Comparison of ENCODE assay signal across 17 cellular contexts in genomic region chr10:19947203-19947602, GRCh38.
DNase-seq lines count a peak whose midpoint lies in the region; ATAC-seq and TF ChIP-seq lines count a peak whose summit lies in the region.
"Had no signal": no experiment of that assay in that cellular context is flagged by ENCODE, and none has a peak within 500 bp of the region (broad histone marks: within the 10 kb centered on the region; RNA-seq: fewer than 3 reads in every experiment).

No MANE protein-coding gene starts in this region.

- POLR2A ChIA-PET in GM10248 (lab: Yijun Ruan, JAX): no interaction called here

- H3K36me3 ChIP-seq in gastroesophageal sphincter (no peaks in the 10 kb centered on the region), subcutaneous abdominal adipose tissue (ENCODE audit: control insufficient read depth in 5 of 5, insufficient read depth in 5 of 5, low read length in 5 of 5) (no peaks in the 10 kb centered on the region), GM23248 (ENCODE audit: low read depth) (no peaks in the 10 kb centered on the region)
- H3K36me3 ChIP-seq: cardiac muscle cell, left lung, thyroid gland had no signal

- no peak overlapping the region for H2AFZ ChIP-seq in GM23248

- 33 to 41% methylated on average over 2 to 3 of the region's 3 CpGs for WGBS in gastroesophageal sphincter (ENCODE audit: low coverage in 1 of 2), 2 donors
- 11 to 18% methylated on average over 3 of the region's 3 CpGs for WGBS in GM23248 (ENCODE audit: low coverage in 1 of 2, low lambda C conversion rate in 2 of 2, missing lambda C conversion rate in 2 of 2), 2 experiments

- no peaks in the 10 kb centered on the region for H3K79me2 ChIP-seq in GM23248 (ENCODE audit: insufficient read depth)

- no peaks in the 10 kb centered on the region for H3K9me2 ChIP-seq in GM23248 (ENCODE audit: insufficient read depth)

- H3K9ac ChIP-seq in subcutaneous abdominal adipose tissue (ENCODE audit: low read length in 5 of 5) (no peak overlapping the region), GM23248 (no peak overlapping the region)

- peak; percentile 3 for ATAC-seq in GM18870 (IDR thresholded peaks at IDR 0.05; ENCODE audit: unreplicated experiment)
- peak; percentile 30 for ATAC-seq in HG02678 (IDR thresholded peaks at IDR 0.05; ENCODE audit: unreplicated experiment)
- peak; percentile 40 for ATAC-seq in gastroesophageal sphincter
- ATAC-seq: left lung; stimulated activated memory B cell treated with anti-CD40 and anti-IgM and Interleukin-4, amounts not matched to agents 10 μg/mL and 1 μg/mL and 100 μg/mL, for 72 hours; T-cell had no signal

- no peak for DNase-seq in globus pallidus (ENCODE audit: low spot score)
- DNase-seq in GM10248 (ENCODE audit: extremely low spot score): no peak
- DNase-seq in GM23248: no peak
- DNase-seq: activated CD4-positive, alpha-beta T cell treated with anti-CD3 and anti-CD28 coated beads, Interleukin-2, amount 10 ng/mL, durations not matched to agents 24 days and 14 days; activated CD8-positive, alpha-beta memory T cell treated with anti-CD3 and anti-CD28 coated beads, Interleukin-2, amount 50 U/mL, for 4 hours; activated effector memory CD4-positive, alpha-beta T cell treated with anti-CD3 and anti-CD28 coated beads, Interleukin-2, amount 50 U/mL, for 16 hours; Caco-2; left lung; NCI-H1048; T-cell; thyroid gland had no signal

- H3K4me3 ChIP-seq in gastroesophageal sphincter (no peak overlapping the region), subcutaneous abdominal adipose tissue (ENCODE audit: low read depth in 1 of 5, low read length in 5 of 5) (no peak overlapping the region), GM23248 (no peak overlapping the region)
- H3K4me3 ChIP-seq: cardiac muscle cell, left lung, thyroid gland had no signal

- no peaks in the 10 kb centered on the region for H3K9me3 ChIP-seq in gastroesophageal sphincter
- no peaks in the 10 kb centered on the region for H3K9me3 ChIP-seq in subcutaneous abdominal adipose tissue (ENCODE audit: control insufficient read depth in 5 of 5, low read length in 5 of 5)
- H3K9me3 ChIP-seq in GM23248 (ENCODE audit: low read depth): no peaks in the 10 kb centered on the region
- H3K9me3 ChIP-seq: Caco-2, left lung, thyroid gland had no signal

- H3F3A ChIP-seq in GM23248 (ENCODE audit: insufficient read depth): no peaks in the 10 kb centered on the region

- no peak for TF ChIP-seq EP300 in gastroesophageal sphincter (IDR thresholded peaks at IDR 0.05)

- H3K27me3 ChIP-seq in gastroesophageal sphincter (no peaks in the 10 kb centered on the region), subcutaneous abdominal adipose tissue (ENCODE audit: control insufficient read depth in 5 of 5, insufficient read depth in 4 of 5, low read length in 5 of 5) (no peaks in the 10 kb centered on the region), GM23248 (replicated peaks; ENCODE audit: insufficient read depth) (no peaks in the 10 kb centered on the region)
- H3K27me3 ChIP-seq: cardiac muscle cell, left lung, thyroid gland had no signal

- in situ Hi-C loops in GM23248 (cut with MboI): no loop called here

- H3K4me1 ChIP-seq in gastroesophageal sphincter: peaks cover 5 to 43% (median 20%) of the 10 kb centered on the region in 3 donors
- peaks cover 6 to 40% (median 28%) of the 10 kb centered on the region in 5 donors for H3K4me1 ChIP-seq in subcutaneous abdominal adipose tissue (ENCODE audit: control insufficient read depth in 5 of 5, insufficient read depth in 5 of 5, low read length in 5 of 5)
- no peaks in the 10 kb centered on the region for H3K4me1 ChIP-seq in GM23248 (ENCODE audit: insufficient read depth)
- H3K4me1 ChIP-seq: Caco-2, thyroid gland had no signal

- CTCF ChIA-PET in GM10248 (lab: Yijun Ruan, JAX): no interaction called here

- TF ChIP-seq CTCF in gastroesophageal sphincter (IDR thresholded peaks at IDR 0.05) (no peak), GM10248 (IDR thresholded peaks at IDR 0.05; ENCODE audit: control extremely low read depth, extremely low read depth, low read depth, missing control alignments) (no peak)

- TF ChIP-seq POLR2A in gastroesophageal sphincter (IDR thresholded peaks at IDR 0.05): no peak

- H3K27ac ChIP-seq in gastroesophageal sphincter (peak overlapping the region in 2 of 4 donors; percentile 8 to 56), subcutaneous abdominal adipose tissue (ENCODE audit: low read depth, low read length) (peak overlapping the region; percentile 39), GM23248 (no peak overlapping the region)
- H3K27ac ChIP-seq: cardiac muscle cell, left lung, thyroid gland had no signal

- H4K20me1 ChIP-seq in GM23248 (ENCODE audit: insufficient read depth): no peaks in the 10 kb centered on the region

- H3K4me2 ChIP-seq in GM23248 (ENCODE audit: unreplicated experiment): no peak overlapping the region
